ENCODE assay signal across 9 cellular contexts in the genomic region with DNA sequence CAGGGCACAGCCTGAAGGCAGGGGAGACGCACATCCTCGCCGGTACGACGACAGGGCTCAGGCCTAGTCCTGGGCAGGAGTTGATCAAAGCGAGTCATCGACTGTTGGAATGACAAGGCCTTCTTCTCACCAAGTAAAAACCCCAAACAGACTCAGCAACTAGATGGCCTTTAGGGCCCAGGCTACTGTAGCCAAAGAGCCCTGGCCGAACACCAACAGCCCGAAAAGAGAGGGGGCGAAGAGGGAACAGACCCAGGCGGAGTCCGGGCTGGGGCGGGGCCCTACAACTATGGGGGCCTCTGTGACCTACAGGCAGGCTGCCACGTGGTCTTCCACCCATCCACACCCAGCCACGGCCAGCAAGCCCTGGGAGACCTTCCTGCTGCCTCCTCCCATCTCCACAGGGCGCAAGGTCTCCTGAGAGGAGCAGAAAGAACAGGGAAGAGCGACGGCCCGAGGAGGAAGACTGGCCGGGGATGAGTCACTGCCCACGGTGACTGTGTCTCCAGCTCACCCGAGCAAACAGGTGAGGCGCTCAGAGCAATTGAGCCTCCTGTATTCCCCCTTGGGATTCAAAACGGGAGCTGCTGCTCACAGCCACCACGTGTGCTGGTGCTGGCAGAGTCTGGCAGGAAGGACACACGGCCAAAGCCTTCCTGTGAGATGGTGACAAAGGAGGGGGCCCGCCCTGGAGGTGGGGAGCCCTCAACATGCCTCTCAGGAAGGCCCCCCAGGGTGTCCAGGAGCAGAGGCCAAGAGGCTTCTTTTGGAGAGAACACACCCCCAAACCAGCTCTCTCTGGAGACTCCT. TPM values are rescaled to one million over a fixed set of nuclear protein-coding genes. Genes with fewer than 3 reads are reported as not detected.
DNase-seq lines count a peak whose midpoint lies in the region; ATAC-seq and TF ChIP-seq lines count a peak whose summit lies in the region.
"Had no signal": no experiment of that assay in that cellular context is flagged by ENCODE, and none has a peak within 500 bp of the region (broad histone marks: within the 10 kb centered on the region; RNA-seq: fewer than 3 reads in every experiment).

No MANE protein-coding gene starts in this region.

- WGBS in mammary epithelial cell (ENCODE audit: low coverage, missing lambda C conversion rate) = 14% methylated on average over 15 of the region's 27 CpGs
- WGBS in mesodermal cell (ENCODE audit: insufficient coverage in 2 of 2), 2 experiments = 97% methylated on average over 24 to 27 of the region's 27 CpGs

- in situ Hi-C loops in mammary epithelial cell (cut with MboI; ENCODE audit: low sequenced_read_pairs in 2 of 2) = loop anchor here in 1 of 2 donors (10.0 kb wide), 1 partner anchor 88 kb away; a partner anchor contains a TSS

- DNase-seq in HT-29 (ENCODE audit: low spot score) (peak; percentile 81), mammary epithelial cell (peak; percentile 93), NCI-H1092 (lab: John Stamatoyannopoulos, UW) (no peak), NOMO-1 treated with DMSO at 0.1 percent for 48 hours (lab: John Stamatoyannopoulos, UW; ENCODE audit: unreplicated experiment) (no peak)

- H3K36me3 ChIP-seq in ACC112 (ENCODE audit: insufficient read depth, low read length) (peaks cover 66% of the 10 kb centered on the region), mammary epithelial cell (ENCODE audit: insufficient read depth, low read length) (peaks cover 37% of the 10 kb centered on the region), mesodermal cell (ENCODE audit: control insufficient read depth, insufficient read depth, low read length) (peaks cover 93% of the 10 kb centered on the region)

- ATAC-seq in GM18867 (IDR thresholded peaks at IDR 0.05; ENCODE audit: unreplicated experiment) (no peak), GM21529 (IDR thresholded peaks at IDR 0.05; ENCODE audit: unreplicated experiment) (no peak)

- H3K27me3 ChIP-seq in ACC112 (ENCODE audit: insufficient read depth, low read length) (no peaks in the 10 kb centered on the region), mammary epithelial cell (ENCODE audit: insufficient read depth, low read length) (no peaks in the 10 kb centered on the region)
- H3K27me3 ChIP-seq: SJSA1 had no signal

- peaks cover 8% of the 10 kb centered on the region for H3K79me2 ChIP-seq in ACC112 (ENCODE audit: control insufficient read depth, insufficient read depth, low read length, unreplicated experiment)
- H3K79me2 ChIP-seq in mammary epithelial cell (ENCODE audit: insufficient read depth, low read length) = peaks cover 74% of the 10 kb centered on the region

- peaks cover 38% of the 10 kb centered on the region for H3K4me1 ChIP-seq in ACC112 (ENCODE audit: control insufficient read depth, insufficient read depth, low read length, unreplicated experiment)
- peaks cover 47% of the 10 kb centered on the region for H3K4me1 ChIP-seq in mammary epithelial cell (ENCODE audit: insufficient read depth, low read length)
- H3K4me1 ChIP-seq in mesodermal cell (ENCODE audit: control insufficient read depth, insufficient read depth, low read length, poor library complexity, severe bottlenecking) = peaks cover 28% of the 10 kb centered on the region

- H3K27ac ChIP-seq in ACC112 (ENCODE audit: low read depth, low read length) (peak overlapping the region; percentile 72), mammary epithelial cell (ENCODE audit: insufficient read depth, low read depth, low read length) (peak overlapping the region; percentile 64), mesodermal cell (ENCODE audit: low read depth, low read length, severe bottlenecking) (peak overlapping the region; percentile 36)
- H3K27ac ChIP-seq: SJSA1 had no signal

- TF ChIP-seq CTCF in mammary epithelial cell (conservative IDR thresholded peaks at IDR 0.05 in 1 of 2, IDR thresholded peaks at IDR 0.05 in 1 of 2; ENCODE audit: extremely low read depth in 1 of 2, insufficient read depth in 1 of 2, low read depth in 1 of 2, low read length in 2 of 2) = no peak

- dilution Hi-C loops in mammary epithelial cell (cut with HindIII; ENCODE audit: low sequenced_read_pairs) = no loop called here

- CTCF ChIA-PET in mammary epithelial cell (lab: Charles Lee; ENCODE audit: low non-redundant PET) = no interaction called here

- H2AFZ ChIP-seq in ACC112 (ENCODE audit: low read length, unreplicated experiment) (no peak overlapping the region), mammary epithelial cell (ENCODE audit: low read depth, low read length) (no peak overlapping the region)

- H3K9ac ChIP-seq in mammary epithelial cell (ENCODE audit: insufficient read depth, low read length) = peak overlapping the region; percentile 29

- no TSS peak for BruUV-seq in mammary epithelial cell (replicated peaks; lab: Mats Ljungman, UMichigan)

- intact Hi-C loops in mammary epithelial cell (cut with micrococcal nuclease) = loop anchor here (1.0 kb wide), 2 partner anchors 21 to 51 kb away; no protein-coding TSS in a partner anchor

- peak overlapping the region; percentile 18 for H3K4me2 ChIP-seq in mammary epithelial cell (ENCODE audit: insufficient read depth, low read depth, low read length)

- H4K20me1 ChIP-seq in mammary epithelial cell (ENCODE audit: insufficient read depth, low read length) = peaks cover 10% of the 10 kb centered on the region

- no peaks in the 10 kb centered on the region for H3K9me3 ChIP-seq in mammary epithelial cell (replicated peaks; ENCODE audit: insufficient read depth, low read length)
- H3K9me3 ChIP-seq in mesodermal cell (ENCODE audit: control insufficient read depth, low read length) = no peaks in the 10 kb centered on the region
- H3K9me3 ChIP-seq: SJSA1 had no signal

- no peak overlapping the region for H3K4me3 ChIP-seq in ACC112 (ENCODE audit: low read depth, low read length)
- H3K4me3 ChIP-seq in mammary epithelial cell (replicated peaks in 1 of 3; ENCODE audit: insufficient read depth in 1 of 3, low read depth in 2 of 3, low read length in 3 of 3) = no peak overlapping the region
- H3K4me3 ChIP-seq in mesodermal cell (ENCODE audit: extremely low read depth, insufficient read depth, low read length, poor library complexity, severe bottlenecking) = no peak overlapping the region
- H3K4me3 ChIP-seq: SJSA1 had no signal

RNA-seq across cellular contexts. Expression of a gene that starts 17.7 kb away (rescaled TPM):
- 132 and 156 TPM in 2 replicates for total RNA-seq in HT-29 (2014; rRNA removed; shearing (Covaris generic))
- total RNA-seq in mammary epithelial cell = 100 to 1,000 TPM; 180 to 212 TPM
- 118 TPM for polyA plus RNA-seq in mammary epithelial cell
- polyA minus RNA-seq in mammary epithelial cell = 42.3 TPM
- 107 TPM for polyA plus RNA-seq in mesodermal cell (2013, experiment 1 of 2)
- polyA plus RNA-seq in mesodermal cell (2013, experiment 2 of 2) = 93.4 TPM

RNA-seq across cellular contexts. Expression of a gene that starts 26.9 kb away (rescaled TPM):
- total RNA-seq in HT-29 (2014; rRNA removed; shearing (Covaris generic)) = 47.8 and 60.4 TPM in 2 replicates
- 100 to 1,000 TPM in 1 of 2 donors, 10 to 100 TPM in 1; 68.7 to 163 TPM for total RNA-seq in mammary epithelial cell
- polyA plus RNA-seq in mammary epithelial cell = 146 TPM
- polyA minus RNA-seq in mammary epithelial cell = 216 TPM
- polyA plus RNA-seq in mesodermal cell (2013, experiment 1 of 2) = 108 TPM
- 105 TPM for polyA plus RNA-seq in mesodermal cell (2013, experiment 2 of 2)

RNA-seq across cellular contexts. Expression of a gene that starts 33.9 kb away (rescaled TPM):
- total RNA-seq in HT-29 (2014; rRNA removed; shearing (Covaris generic)) = 47.6 and 48.2 TPM in 2 replicates
- total RNA-seq in mammary epithelial cell = 10 to 100 TPM; 24.8 to 52.0 TPM
- 14.1 TPM for polyA plus RNA-seq in mammary epithelial cell
- polyA minus RNA-seq in mammary epithelial cell = 7.5 TPM
- 28.8 TPM for polyA plus RNA-seq in mesodermal cell (2013, experiment 1 of 2)
- 22.8 TPM for polyA plus RNA-seq in mesodermal cell (2013, experiment 2 of 2)

Comparison
In these comparisons a context has a peak if more than half of its experiments do, and no peak if none do; other contexts are left out.
1. DNase-seq: peak in HT-29 (single experiment) and mammary epithelial cell (single experiment); none in NCI-H1092 (single experiment) and NOMO-1 treated with DMSO at 0.1 percent for 48 hours (single experiment).
2. Peak in every context shown above with its lines, with median percentiles within 50 percentile points of each other: H3K27ac ChIP-seq.